9 cellular contexts compared by ENCODE assay signal in the genomic region with DNA sequence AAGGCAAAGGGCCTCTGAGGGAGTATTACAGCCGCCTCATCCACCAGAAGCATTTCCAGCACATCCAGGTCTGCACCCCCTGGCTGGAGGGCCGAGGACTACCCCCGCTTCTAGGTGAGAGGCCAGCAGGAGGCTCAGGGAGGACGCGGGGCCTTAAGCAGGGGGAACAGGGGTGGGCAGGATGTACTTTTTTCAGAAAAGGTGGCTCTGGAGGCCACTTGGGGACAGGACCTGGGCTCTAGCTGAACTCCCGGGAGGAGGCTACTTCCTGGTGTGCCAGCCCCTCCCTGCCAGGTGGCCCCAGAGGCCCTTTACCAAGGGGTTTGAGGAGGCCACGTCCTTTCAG. TPM values are rescaled to one million over a fixed set of nuclear protein-coding genes. Genes with fewer than 3 reads are reported as not detected.
DNase-seq lines count a peak whose midpoint lies in the region; TF ChIP-seq lines count a peak whose summit lies in the region.
"Not testable (repeated sequence)": the region's sequence is repeated elsewhere in the genome, so short reads cannot be mapped to it uniquely, and the experiment has no call there.
"Had no signal": no experiment of that assay in that cellular context is flagged by ENCODE, and none has a peak within 500 bp of the region (broad histone marks: within the 10 kb centered on the region; RNA-seq: fewer than 3 reads in every experiment).

No MANE protein-coding gene starts in this region.

- not testable (repeated sequence) for DNase-seq in HAP-1 (ENCODE audit: low spot score in 2 of 2); T-helper 2 cell treated with Interferon-gamma antibody and Interleukin-4, amounts not matched to agents 5 μg/mL and 100 μg/mL, for 36 hours (ENCODE audit: low spot score); activated naive CD4-positive, alpha-beta T cell treated with anti-CD3 and anti-CD28 coated beads for 36 hours; colonic mucosa; left ventricle myocardium inferior; retinal pigment epithelial cell (ENCODE audit: low read depth); tibial nerve (ENCODE audit: low spot score in 2 of 2)

- intact Hi-C loops in activated naive CD4-positive, alpha-beta T cell treated with anti-CD3 and anti-CD28 coated beads for 36 hours (cut with micrococcal nuclease); colonic mucosa (cut with DNase I); left ventricle myocardium inferior (cut with micrococcal nuclease): not testable (repeated sequence)

- H3K9ac ChIP-seq in colonic mucosa (ENCODE audit: low read depth in 2 of 2, low read length in 2 of 2), result not testable (repeated sequence)

- TF ChIP-seq CTCF in C4-2B (conservative IDR thresholded peaks at IDR 0.05); colonic mucosa (IDR thresholded peaks at IDR 0.05); left ventricle myocardium inferior (IDR thresholded peaks at IDR 0.05; ENCODE audit: borderline replicate concordance); retinal pigment epithelial cell (conservative IDR thresholded peaks at IDR 0.05; ENCODE audit: low read depth, low read length); tibial nerve (IDR thresholded peaks at IDR 0.05): not testable (repeated sequence)

- H3K4me3 ChIP-seq in HAP-1, result peak overlapping the region; percentile 43
- H3K4me3 ChIP-seq in colonic mucosa, result peak overlapping the region; percentile 30
- H3K4me3 ChIP-seq in left ventricle myocardium inferior, result peak overlapping the region; percentile 51
- H3K4me3 ChIP-seq in retinal pigment epithelial cell (ENCODE audit: low read length), result peak overlapping the region; percentile 23
- peak overlapping the region in 3 of 4 donors; percentile 12 to 36 (median 28) for H3K4me3 ChIP-seq in tibial nerve

- not testable (repeated sequence) for TF ChIP-seq POLR2A in tibial nerve (IDR thresholded peaks at IDR 0.05)

- not testable (repeated sequence) for H3K4me1 ChIP-seq in HAP-1, colonic mucosa, left ventricle myocardium inferior, tibial nerve

- TF ChIP-seq EP300 in tibial nerve (IDR thresholded peaks at IDR 0.05), result not testable (repeated sequence)

- CTCF ChIA-PET in activated naive CD4-positive, alpha-beta T cell treated with anti-CD3 and anti-CD28 coated beads for 36 hours (lab: Charles Lee), result interaction anchor here (0.9 kb wide), 1 partner anchor 11 kb away, joined by 3 read pairs; no protein-coding TSS in a partner anchor

- H3K27ac Mint-ChIP-seq in T-helper 2 cell treated with Interferon-gamma antibody and Interleukin-4, amounts not matched to agents 5 μg/mL and 100 μg/mL, for 36 hours, result peak overlapping the region; percentile 26
- not testable (repeated sequence) for H3K27ac Mint-ChIP-seq in activated naive CD4-positive, alpha-beta T cell treated with anti-CD3 and anti-CD28 coated beads for 36 hours

- not testable (repeated sequence) for H3K27me3 ChIP-seq in HAP-1 (ENCODE audit: low read depth); colonic mucosa; left ventricle myocardium inferior (ENCODE audit: low read depth); tibial nerve

- H3K9me3 Mint-ChIP-seq in T-helper 2 cell treated with Interferon-gamma antibody and Interleukin-4, amounts not matched to agents 5 μg/mL and 100 μg/mL, for 36 hours; activated naive CD4-positive, alpha-beta T cell treated with anti-CD3 and anti-CD28 coated beads for 36 hours: not testable (repeated sequence)

- not testable (repeated sequence) for H3K27me3 Mint-ChIP-seq in T-helper 2 cell treated with Interferon-gamma antibody and Interleukin-4, amounts not matched to agents 5 μg/mL and 100 μg/mL, for 36 hours (ENCODE audit: low read depth); activated naive CD4-positive, alpha-beta T cell treated with anti-CD3 and anti-CD28 coated beads for 36 hours (ENCODE audit: low read depth)

- peak overlapping the region; percentile 53 for H3K4me3 Mint-ChIP-seq in T-helper 2 cell treated with Interferon-gamma antibody and Interleukin-4, amounts not matched to agents 5 μg/mL and 100 μg/mL, for 36 hours
- H3K4me3 Mint-ChIP-seq in activated naive CD4-positive, alpha-beta T cell treated with anti-CD3 and anti-CD28 coated beads for 36 hours, result peak overlapping the region; percentile 70

- 38 to 59% methylated on average over 7 of the region's 7 CpGs for WGBS in tibial nerve, 2 donors

- H3K27ac ChIP-seq in C4-2B, result peak overlapping the region; percentile 60
- H3K27ac ChIP-seq in colonic mucosa; left ventricle myocardium inferior (replicated peaks); tibial nerve: not testable (repeated sequence)

- in situ Hi-C loops in HAP-1 (cut with MboI; ENCODE audit: low sequenced_read_pairs), result not testable (repeated sequence)

- H3K4me1 Mint-ChIP-seq in T-helper 2 cell treated with Interferon-gamma antibody and Interleukin-4, amounts not matched to agents 5 μg/mL and 100 μg/mL, for 36 hours (ENCODE audit: low read depth); activated naive CD4-positive, alpha-beta T cell treated with anti-CD3 and anti-CD28 coated beads for 36 hours (ENCODE audit: low read depth): not testable (repeated sequence)

- H3K36me3 ChIP-seq in HAP-1 (replicated peaks); colonic mucosa; left ventricle myocardium inferior; tibial nerve: not testable (repeated sequence)

- H3K36me3 Mint-ChIP-seq in T-helper 2 cell treated with Interferon-gamma antibody and Interleukin-4, amounts not matched to agents 5 μg/mL and 100 μg/mL, for 36 hours (ENCODE audit: low read depth); activated naive CD4-positive, alpha-beta T cell treated with anti-CD3 and anti-CD28 coated beads for 36 hours (ENCODE audit: low read depth): not testable (repeated sequence)

- H3K9me3 ChIP-seq in HAP-1; colonic mucosa; left ventricle myocardium inferior (replicated peaks); tibial nerve: not testable (repeated sequence)

RNA-seq across cellular contexts. Expression of a gene that starts 0.3 kb away (rescaled TPM):
- under 1 TPM; 0.21 to 0.30 TPM for total RNA-seq in activated naive CD4-positive, alpha-beta T cell treated with anti-CD3 and anti-CD28 coated beads for 36 hours
- total RNA-seq in colonic mucosa, result under 1 TPM in 1 of 2 donors, not detected in 1; 0.42 TPM
- 0.30 TPM for total RNA-seq in left ventricle myocardium inferior
- under 1 TPM in 1 of 4 donors, not detected in 3; 0.21 TPM for total RNA-seq in tibial nerve
- total RNA-seq: progenitor cell of endocrine pancreas had no signal
